In genomic region chr21:26686278-26686677, GRCh38 we compare ENCODE assay signal across 9 cellular contexts.
DNase-seq lines count a peak whose midpoint lies in the region; ATAC-seq and TF ChIP-seq lines count a peak whose summit lies in the region.
"Had no signal": no experiment of that assay in that cellular context is flagged by ENCODE, and none has a peak within 500 bp of the region (broad histone marks: within the 10 kb centered on the region; RNA-seq: fewer than 3 reads in every experiment).

No MANE protein-coding gene starts in this region.

- H3K4me3 ChIP-seq in lower leg skin (ENCODE audit: low read depth, poor library complexity, severe bottlenecking), result no peak overlapping the region
- H3K4me3 ChIP-seq: pancreas had no signal

- no peak overlapping the region for H3K4me3 Mint-ChIP-seq in activated CD8-positive, alpha-beta memory T cell treated with anti-CD3 and anti-CD28 coated beads, Interleukin-2, amount 10 ng/mL, durations not matched to agents 7 days and 5 days

- TF ChIP-seq CTCF in lower leg skin (IDR thresholded peaks at IDR 0.05), result no peak

- intact Hi-C loops in lower leg skin (cut with DNase I; ENCODE audit: low total_unique reads), result no loop called here

- ATAC-seq in activated CD8-positive, alpha-beta memory T cell treated with anti-CD3 and anti-CD28 coated beads, Interleukin-2, amount 10 ng/mL, durations not matched to agents 7 days and 5 days, result no peak
- peak; percentile 90 for ATAC-seq in HG03378 (IDR thresholded peaks at IDR 0.05; ENCODE audit: unreplicated experiment)

- TF ChIP-seq POLR2A in lower leg skin (IDR thresholded peaks at IDR 0.05), result no peak

- peaks cover 5% of the 10 kb centered on the region for H3K9me3 Mint-ChIP-seq in activated CD8-positive, alpha-beta memory T cell treated with anti-CD3 and anti-CD28 coated beads, Interleukin-2, amount 10 ng/mL, durations not matched to agents 7 days and 5 days (ENCODE audit: low read depth)

- H3K27ac Mint-ChIP-seq in activated CD8-positive, alpha-beta memory T cell treated with anti-CD3 and anti-CD28 coated beads, Interleukin-2, amount 10 ng/mL, durations not matched to agents 7 days and 5 days, result no peak overlapping the region

- CTCF ChIA-PET in activated CD8-positive, alpha-beta memory T cell treated with anti-CD3 and anti-CD28 coated beads, Interleukin-2, amount 10 ng/mL, durations not matched to agents 7 days and 5 days (lab: Charles Lee), result interaction anchor here (0.8 kb wide), 1 partner anchor 1691 kb away, joined by 3 read pairs; no protein-coding TSS in a partner anchor

- H3K27me3 Mint-ChIP-seq in activated CD8-positive, alpha-beta memory T cell treated with anti-CD3 and anti-CD28 coated beads, Interleukin-2, amount 10 ng/mL, durations not matched to agents 7 days and 5 days, result no peaks in the 10 kb centered on the region

- peak; percentile 42 for DNase-seq in activated CD8-positive, alpha-beta memory T cell treated with anti-CD3 and anti-CD28 coated beads, Interleukin-2, amount 10 ng/mL, durations not matched to agents 7 days and 5 days
- no peak for DNase-seq in activated CD8-positive, alpha-beta memory T cell treated with anti-CD3 and anti-CD28 coated beads, Interleukin-2, amount 50 U/mL, for 4 hours
- DNase-seq in SKM-1 treated with dmso at 0.1 percent for 144 hours (lab: John Stamatoyannopoulos, UW; ENCODE audit: unreplicated experiment) (peak; percentile 3), iris pigment epithelial cell (ENCODE audit: low read depth) (peak; percentile 21), NCI-H524 treated with DMSO at 0.1 percent for 48 hours (lab: John Stamatoyannopoulos, UW) (no peak), lower leg skin (ENCODE audit: low spot score in 2 of 2) (no peak)
- no peak for DNase-seq in stimulated activated CD8-positive, alpha-beta memory T cell treated with anti-CD3 and anti-CD28 coated beads, Interleukin-4, amount 100 ng/mL, for 48 hours
- DNase-seq: pancreas had no signal

- H3K36me3 Mint-ChIP-seq in activated CD8-positive, alpha-beta memory T cell treated with anti-CD3 and anti-CD28 coated beads, Interleukin-2, amount 10 ng/mL, durations not matched to agents 7 days and 5 days, result no peaks in the 10 kb centered on the region

- no peaks in the 10 kb centered on the region for H3K4me1 Mint-ChIP-seq in activated CD8-positive, alpha-beta memory T cell treated with anti-CD3 and anti-CD28 coated beads, Interleukin-2, amount 10 ng/mL, durations not matched to agents 7 days and 5 days

- whole genome bisulfite sequencing in lower leg skin, 2 donors, result 43 to 60% methylated on average over 3 of the region's 3 CpGs

Comparison
In these comparisons a context has a peak if more than half of its experiments do, and no peak if none do; other contexts are left out.
1. DNase-seq: peak in activated CD8-positive, alpha-beta memory T cell treated with anti-CD3 and anti-CD28 coated beads, Interleukin-2, amount 10 ng/mL, durations not matched to agents 7 days and 5 days (single experiment), SKM-1 treated with dmso at 0.1 percent for 144 hours (single experiment) and iris pigment epithelial cell (single experiment); none in activated CD8-positive, alpha-beta memory T cell treated with anti-CD3 and anti-CD28 coated beads, Interleukin-2, amount 50 U/mL, for 4 hours (single experiment), NCI-H524 treated with DMSO at 0.1 percent for 48 hours (single experiment), lower leg skin (0 of 2) and stimulated activated CD8-positive, alpha-beta memory T cell treated with anti-CD3 and anti-CD28 coated beads, Interleukin-4, amount 100 ng/mL, for 48 hours (single experiment).